10 cellular contexts compared by ENCODE assay signal in the genomic region with DNA sequence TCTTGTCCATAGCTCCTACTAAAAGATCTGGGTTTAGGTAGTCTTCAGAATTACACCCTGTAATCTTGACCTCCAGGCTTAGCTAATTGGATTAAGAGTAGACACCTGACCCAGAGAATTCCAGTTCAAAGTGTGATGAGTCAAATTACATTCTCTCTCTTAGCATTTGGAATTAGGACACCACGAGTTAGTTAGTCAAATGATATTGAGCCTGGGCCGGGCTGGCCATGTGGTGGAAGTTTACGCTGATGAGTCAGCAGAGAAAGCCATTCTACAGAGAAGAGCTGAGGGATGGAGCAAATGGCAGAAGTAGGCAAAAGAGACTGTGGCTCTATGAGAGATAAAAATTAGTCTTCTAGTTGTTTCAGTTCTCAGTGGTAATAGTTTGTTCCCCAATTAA. TPM values are rescaled to one million over a fixed set of nuclear protein-coding genes. Genes with fewer than 3 reads are reported as not detected.
A peak's percentile ranks its signal among the peaks of the same experiment; 100 is the strongest.
DNase-seq lines count a peak whose midpoint lies in the region; ATAC-seq, FAIRE-seq and TF ChIP-seq lines count a peak whose summit lies in the region.
"Had no signal": no experiment of that assay in that cellular context is flagged by ENCODE, and none has a peak within 500 bp of the region (broad histone marks: within the 10 kb centered on the region; RNA-seq: fewer than 3 reads in every experiment).

No MANE protein-coding gene starts in this region.

- POLR2A ChIA-PET in HCT116 (lab: Charles Lee), result no interaction called here

- peak overlapping the region in 1 of 2 donors; percentile 50 for H3K27ac Mint-ChIP-seq in activated naive CD4-positive, alpha-beta T cell treated with anti-CD3 and anti-CD28 coated beads, Interleukin-2, amount 50 U/mL, for 72 hours
- H3K27ac Mint-ChIP-seq: CD8-positive, alpha-beta T cell had no signal

- H3K9me3 ChIP-seq in HCT116 (ENCODE audit: control insufficient read depth in 1 of 2, insufficient read depth in 1 of 2, low read depth in 1 of 2, low read length in 2 of 2) (no peaks in the 10 kb centered on the region), Karpas-422 (ENCODE audit: low read length) (no peaks in the 10 kb centered on the region)

- no peaks in the 10 kb centered on the region for H3K4me1 ChIP-seq in HCT116 (ENCODE audit: control insufficient read depth in 1 of 2, insufficient read depth in 2 of 2, low read length in 2 of 2)
- H3K4me1 ChIP-seq in Karpas-422 (ENCODE audit: low read length), result no peaks in the 10 kb centered on the region

- TF ChIP-seq POLR2A in HCT116 (IDR thresholded peaks at IDR 0.05; ENCODE audit: borderline replicate concordance, extremely low read depth, insufficient read depth, insufficient read length), result no peak

- H3K9me2 ChIP-seq in HCT116 (ENCODE audit: insufficient read depth) (no peaks in the 10 kb centered on the region), Karpas-422 (replicated peaks; ENCODE audit: insufficient read depth, low read length) (no peaks in the 10 kb centered on the region)

- H3K79me2 ChIP-seq in HCT116 (ENCODE audit: insufficient read depth, low read length) (no peaks in the 10 kb centered on the region), Karpas-422 (ENCODE audit: low read length) (no peaks in the 10 kb centered on the region)

- RAD21 ChIA-PET in HCT116 (lab: Charles Lee; ENCODE audit: low non-redundant PET in 1 of 2, low total read pairs in 2 of 2, uncharacterized antibody in 2 of 2, unreplicated experiment in 2 of 2), result no interaction called here

- no peaks in the 10 kb centered on the region for H3K27me3 ChIP-seq in HCT116 (ENCODE audit: insufficient read depth, low read length)
- H3K27me3 ChIP-seq in Karpas-422 (ENCODE audit: low read length), result no peaks in the 10 kb centered on the region

- no peak overlapping the region for H3K4me3 ChIP-seq in HCT116 (replicated peaks in 1 of 2; ENCODE audit: low read depth in 1 of 2, low read length in 2 of 2)
- H3K4me3 ChIP-seq in fibroblast of mammary gland (ENCODE audit: control insufficient read depth, low read depth, low read length), result no peak overlapping the region
- H3K4me3 ChIP-seq in Karpas-422 (ENCODE audit: low read length), result no peak overlapping the region

- no peak for FAIRE-seq in RCC 7860 (lab: Jason Lieb, UNC)

- H2AFZ ChIP-seq in HCT116 (ENCODE audit: low read depth, low read length, poor library complexity, severe bottlenecking) (no peak overlapping the region), Karpas-422 (ENCODE audit: low read length) (no peak overlapping the region)

- no peak overlapping the region for H3K4me2 ChIP-seq in HCT116 (ENCODE audit: low read length)
- no peak overlapping the region for H3K4me2 ChIP-seq in Karpas-422 (ENCODE audit: low read depth, low read length, poor library complexity, severe bottlenecking)

- no peaks in the 10 kb centered on the region; the same call in 1 of the 2 replicates for H4K20me1 ChIP-seq in HCT116 (ENCODE audit: insufficient read depth)
- H4K20me1 ChIP-seq in Karpas-422 (ENCODE audit: insufficient read depth, low read depth, low read length), result no peaks in the 10 kb centered on the region

- BruUV-seq in HCT116 (replicated peaks; lab: Mats Ljungman, UMichigan), result no TSS peak

- H3K9me3 Mint-ChIP-seq in activated naive CD4-positive, alpha-beta T cell treated with anti-CD3 and anti-CD28 coated beads, Interleukin-2, amount 50 U/mL, for 72 hours, result no peaks in the 10 kb centered on the region
- H3K9me3 Mint-ChIP-seq: CD8-positive, alpha-beta T cell had no signal

- TF ChIP-seq CTCF in HCT116 (IDR thresholded peaks at IDR 0.05 in 2 of 3, conservative IDR thresholded peaks at IDR 0.05 in 1 of 3; ENCODE audit: borderline replicate concordance in 1 of 3, insufficient read depth in 1 of 3, low read depth in 2 of 3, low read length in 2 of 3) (no peak), fibroblast of mammary gland (conservative IDR thresholded peaks at IDR 0.05; ENCODE audit: control insufficient read depth, insufficient read depth, low read depth, low read length) (no peak)

- ATAC-seq in HCT116, result no peak
- no peak for ATAC-seq in activated naive CD4-positive, alpha-beta T cell treated with anti-CD3 and anti-CD28 coated beads, Interleukin-2, amount 50 U/mL, for 72 hours
- ATAC-seq: CD8-positive, alpha-beta T cell had no signal

- CTCF ChIA-PET in HCT116 (lab: Charles Lee), result interaction anchor here (1.3 to 2.1 kb wide), 2 partner anchors 562 to 809 kb away, joined by 3 to 7 read pairs; no protein-coding TSS in a partner anchor

- H3K27ac ChIP-seq in HCT116 (ENCODE audit: low read depth, low read length) (no peak overlapping the region), Karpas-422 (ENCODE audit: low read length) (no peak overlapping the region)

- intact Hi-C loops in HCT116 (cut with micrococcal nuclease), result loop anchor here (10.0 kb wide), 1 partner anchor 990 kb away; no protein-coding TSS in a partner anchor

- peak; percentile 30 for DNase-seq in AG08396 (ENCODE audit: low spot score)
- DNase-seq in HCT116 (ENCODE audit: low read depth, low spot score), result no peak
- DNase-seq in RCC 7860 (ENCODE audit: low spot score), result peak; percentile 13
- DNase-seq in fibroblast of mammary gland (ENCODE audit: low read depth), result peak; percentile 79
- DNase-seq in activated naive CD4-positive, alpha-beta T cell treated with anti-CD3 and anti-CD28 coated beads, Interleukin-2, amount 50 U/mL, for 72 hours (ENCODE audit: low spot score in 2 of 2), result no peak
- DNase-seq in Karpas-422, result no peak
- no peak for DNase-seq in NCI-H1694 (lab: John Stamatoyannopoulos, UW)
- DNase-seq in activated naive CD4-positive, alpha-beta T cell treated with Interleukin-2 at 50 U/mL for 16 hours, result no peak
- DNase-seq: CD8-positive, alpha-beta T cell; Right ventricle myocardium superior had no signal

- no peaks in the 10 kb centered on the region for H3K36me3 Mint-ChIP-seq in activated naive CD4-positive, alpha-beta T cell treated with anti-CD3 and anti-CD28 coated beads, Interleukin-2, amount 50 U/mL, for 72 hours

- no peak overlapping the region for H3K9ac ChIP-seq in HCT116 (ENCODE audit: low read length)
- no peak overlapping the region for H3K9ac ChIP-seq in Karpas-422 (ENCODE audit: low read length)

- H3K36me3 ChIP-seq in HCT116 (ENCODE audit: control insufficient read depth in 1 of 2, insufficient read depth in 2 of 2, low read length in 2 of 2), result peaks cover 4 to 8% of the 10 kb centered on the region in 2 experiments; a peak in 3 of 4 replicates
- no peaks in the 10 kb centered on the region for H3K36me3 ChIP-seq in Karpas-422 (ENCODE audit: insufficient read depth, low read length)

- no peak for TF ChIP-seq RAD21 in HCT116 (IDR thresholded peaks at IDR 0.05; ENCODE audit: low read depth)

TF ChIP-seq in HCT116, 20 proteins besides CTCF, POLR2A, EP300 and RAD21:
- TF ChIP-seq, protein P1, sequence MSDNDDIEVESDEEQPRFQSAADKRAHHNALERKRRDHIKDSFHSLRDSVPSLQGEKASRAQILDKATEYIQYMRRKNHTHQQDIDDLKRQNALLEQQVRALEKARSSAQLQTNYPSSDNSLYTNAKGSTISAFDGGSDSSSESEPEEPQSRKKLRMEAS (IDR thresholded peaks at IDR 0.05), result peak; percentile 23; the same call in 1 of the 2 replicates
- no peak for TF ChIP-seq FOSL1 (IDR thresholded peaks at IDR 0.05; ENCODE audit: low read depth)
- no peak for TF ChIP-seq POLR2AphosphoS5 (IDR thresholded peaks at IDR 0.05; ENCODE audit: low read depth, low read length)
- TF ChIP-seq REST (IDR thresholded peaks at IDR 0.05; ENCODE audit: low read depth), result no peak

RNA-seq across cellular contexts. Expression of gene CEP44, which starts 31.1 kb away (rescaled TPM):
- total RNA-seq in HCT116 (2021; ENCODE audit: unreplicated experiment), result 11.5 TPM
- 2.4 and 3.5 TPM in 2 replicates for polyA plus RNA-seq in HCT116 (2012)
- total RNA-seq in activated naive CD4-positive, alpha-beta T cell treated with anti-CD3 and anti-CD28 coated beads, Interleukin-2, amount 50 U/mL, for 72 hours, result 10 to 100 TPM; 23.1 to 39.0 TPM
- total RNA-seq in Karpas-422 (2014; rRNA removed; shearing (Covaris generic); ENCODE audit: low replicate concordance), result 7.8 and 17.4 TPM in 2 replicates

RNA-seq across cellular contexts. Expression of gene FBXO8, which starts 31.3 kb away (rescaled TPM):
- total RNA-seq in HCT116 (2021; ENCODE audit: unreplicated experiment), result 13.0 TPM
- 9.6 and 9.8 TPM in 2 replicates for polyA plus RNA-seq in HCT116 (2012)
- 10 to 100 TPM in 1 of 2 donors, 1 to 10 TPM in 1; 6.4 to 12.4 TPM for total RNA-seq in activated naive CD4-positive, alpha-beta T cell treated with anti-CD3 and anti-CD28 coated beads, Interleukin-2, amount 50 U/mL, for 72 hours
- 7.9 and 13.5 TPM in 2 replicates for total RNA-seq in Karpas-422 (2014; rRNA removed; shearing (Covaris generic); ENCODE audit: low replicate concordance)

Comparison
In these comparisons a context has a peak if more than half of its experiments do, and no peak if none do; other contexts are left out.
1. DNase-seq: peak in AG08396 (single experiment), RCC 7860 (single experiment) and fibroblast of mammary gland (single experiment); none in HCT116 (single experiment), activated naive CD4-positive, alpha-beta T cell treated with anti-CD3 and anti-CD28 coated beads, Interleukin-2, amount 50 U/mL, for 72 hours (0 of 2), Karpas-422 (single experiment), NCI-H1694 (single experiment) and activated naive CD4-positive, alpha-beta T cell treated with Interleukin-2 at 50 U/mL for 16 hours (single experiment).